Comparison of ENCODE assay signal across 8 cellular contexts in the genomic region with DNA sequence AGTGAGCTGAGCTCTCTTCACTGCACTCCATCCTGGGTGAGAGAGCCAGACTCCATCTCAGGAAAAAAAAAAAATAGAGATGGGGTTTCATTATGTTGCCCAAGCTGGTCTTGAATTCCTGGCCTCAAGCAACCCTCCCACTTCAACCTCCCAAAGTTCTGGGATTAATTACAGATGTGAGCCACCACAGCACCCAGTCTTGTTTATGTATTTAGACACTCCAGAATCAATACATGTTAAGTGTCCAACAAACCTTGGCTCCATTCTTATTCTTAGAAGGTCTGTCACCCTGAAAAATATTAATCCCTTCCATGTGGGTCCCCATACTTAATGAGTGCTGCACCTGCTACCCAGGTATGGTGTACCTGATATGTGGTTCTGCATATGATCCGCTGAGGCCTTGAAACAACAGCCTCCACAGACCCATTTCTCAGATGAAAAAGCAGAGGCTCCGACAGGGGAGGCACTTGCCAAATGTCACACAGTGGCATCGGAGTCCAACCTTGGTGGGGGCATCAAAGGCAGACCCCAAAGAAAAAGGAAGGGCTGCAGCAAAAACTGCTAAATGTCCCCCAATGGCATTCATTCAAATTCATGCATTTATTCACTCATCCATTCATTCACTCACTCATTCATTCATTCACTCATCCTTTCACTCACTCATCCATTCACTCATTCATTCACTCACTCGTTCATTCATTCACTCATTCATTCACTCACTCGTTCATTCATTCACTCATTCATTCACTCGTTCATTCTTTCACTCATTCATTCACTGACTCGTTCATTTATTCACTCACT. TPM values are rescaled to one million over a fixed set of nuclear protein-coding genes. Genes with fewer than 3 reads are reported as not detected.
DNase-seq lines count a peak whose midpoint lies in the region; ATAC-seq and TF ChIP-seq lines count a peak whose summit lies in the region.
"Had no signal": no experiment of that assay in that cellular context is flagged by ENCODE, and none has a peak within 500 bp of the region (broad histone marks: within the 10 kb centered on the region; RNA-seq: fewer than 3 reads in every experiment).

No MANE protein-coding gene starts in this region.

- peaks cover 37% of the 10 kb centered on the region for H3K36me3 Mint-ChIP-seq in Calu3 (ENCODE audit: insufficient read depth, unreplicated experiment)
- H3K36me3 Mint-ChIP-seq in chondrocyte (ENCODE audit: low read depth): peaks cover 6% of the 10 kb centered on the region

- CTCF ChIA-PET in Calu3 (lab: Charles Lee): no interaction called here

- H3K4me3 ChIP-seq in neural cell (ENCODE audit: low read length): peak overlapping the region; percentile 56
- H3K4me3 ChIP-seq: HAP-1 had no signal

- peak overlapping the region; percentile 23 for H3K9ac ChIP-seq in neural cell (ENCODE audit: low read length)

- H4K20me1 ChIP-seq in neural cell (ENCODE audit: insufficient read depth): no peaks in the 10 kb centered on the region

- no peaks in the 10 kb centered on the region for H3K9me2 ChIP-seq in neural cell (ENCODE audit: insufficient read depth, low read length)

- H3K27ac Mint-ChIP-seq in Calu3 (ENCODE audit: unreplicated experiment) (peak overlapping the region; percentile 81), chondrocyte (ENCODE audit: unreplicated experiment) (peak overlapping the region; percentile 88)

- no peaks in the 10 kb centered on the region for H3F3A ChIP-seq in neural cell (ENCODE audit: insufficient read depth, low read length, poor library complexity, severe bottlenecking)

- no peak for TF ChIP-seq RAD21 in neural cell (conservative IDR thresholded peaks at IDR 0.05)

- no peaks in the 10 kb centered on the region for H3K9me3 ChIP-seq in neural cell (ENCODE audit: low read length)
- H3K9me3 ChIP-seq: HAP-1 had no signal

- ATAC-seq in HG03045 (IDR thresholded peaks at IDR 0.05; ENCODE audit: unreplicated experiment): no peak

- no peaks in the 10 kb centered on the region for H3K9me3 Mint-ChIP-seq in Calu3 (ENCODE audit: low read depth, unreplicated experiment)
- peaks cover 2% of the 10 kb centered on the region for H3K9me3 Mint-ChIP-seq in chondrocyte (ENCODE audit: low read depth)

- H2AFZ ChIP-seq in neural cell (ENCODE audit: low read depth, low read length): peak overlapping the region; percentile 30

- no peak for DNase-seq in Calu3
- DNase-seq in HS-5 (ENCODE audit: low read depth): peak; percentile 68
- DNase-seq in chondrocyte (ENCODE audit: low spot score): no peak
- no peak for DNase-seq in HPDE6-E6E7 (ENCODE audit: extremely low spot score)
- no peak for DNase-seq in iPS-NIHi11 (ENCODE audit: low spot score)

- intact Hi-C loops in Calu3 (cut with micrococcal nuclease; ENCODE audit: unreplicated experiment): loop anchor here (5.0 kb wide), 1 partner anchor 157 kb away; no protein-coding TSS in a partner anchor

- H3K4me2 ChIP-seq in neural cell (ENCODE audit: low read length): no peak overlapping the region

- H3K27ac ChIP-seq in neural cell (ENCODE audit: low read length): no peak overlapping the region

- TF ChIP-seq CTCF in Calu3 (IDR thresholded peaks at IDR 0.05; ENCODE audit: unreplicated experiment) (no peak), chondrocyte (IDR thresholded peaks at IDR 0.05) (no peak), neural cell (IDR thresholded peaks at IDR 0.05; ENCODE audit: poor library complexity, severe bottlenecking) (no peak)

- no TSS peak for BruUV-seq in Calu3 (replicated peaks; lab: Mats Ljungman, UMichigan)

- H3K4me1 Mint-ChIP-seq in Calu3 (ENCODE audit: low read depth, unreplicated experiment): peaks cover 34% of the 10 kb centered on the region
- peaks cover 30% of the 10 kb centered on the region for H3K4me1 Mint-ChIP-seq in chondrocyte (ENCODE audit: low read depth)

- H3K27me3 Mint-ChIP-seq in Calu3 (ENCODE audit: unreplicated experiment) (no peaks in the 10 kb centered on the region), chondrocyte (ENCODE audit: low read depth) (no peaks in the 10 kb centered on the region)

- no peaks in the 10 kb centered on the region for H3K27me3 ChIP-seq in neural cell (ENCODE audit: insufficient read depth, low read depth, low read length)

- H3K36me3 ChIP-seq in neural cell (ENCODE audit: insufficient read depth, low read length): no peaks in the 10 kb centered on the region

- H3K4me3 Mint-ChIP-seq in Calu3 (ENCODE audit: low read depth, unreplicated experiment) (peak overlapping the region; percentile 63), chondrocyte (ENCODE audit: unreplicated experiment) (peak overlapping the region; percentile 67)

- H3K79me2 ChIP-seq in neural cell (replicated peaks; ENCODE audit: insufficient read depth, low read length): no peaks in the 10 kb centered on the region

- no peak for TF ChIP-seq EP300 in neural cell (conservative IDR thresholded peaks at IDR 0.05; ENCODE audit: poor library complexity, severe bottlenecking)

TF ChIP-seq in neural cell, 6 proteins besides CTCF, POLR2A, EP300 and RAD21:
- TF ChIP-seq MXI1 (conservative IDR thresholded peaks at IDR 0.05; ENCODE audit: poor library complexity, severe bottlenecking): no peak
- TF ChIP-seq TAF1 (IDR thresholded peaks at IDR 0.05; ENCODE audit: low read depth): no peak
- TF ChIP-seq REST (IDR thresholded peaks at IDR 0.05; ENCODE audit: borderline replicate concordance): no peak
- TF ChIP-seq SMC3 (conservative IDR thresholded peaks at IDR 0.05; ENCODE audit: poor library complexity): no peak
- no peak for TF ChIP-seq POLR2AphosphoS5 (IDR thresholded peaks at IDR 0.05)
- TF ChIP-seq EZH2 (IDR thresholded peaks at IDR 0.05; ENCODE audit: borderline replicate concordance, insufficient read depth, low read length, poor library complexity, severe bottlenecking): no peak

RNA-seq across cellular contexts. Expression of gene TICAM1, which starts 16.7 kb away (rescaled TPM):
- 13.5 and 15.8 TPM in 2 replicates for total RNA-seq in Calu3 (2022)
- total RNA-seq in chondrocyte: 6.8 to 13.2 TPM (median 12.3 TPM) in 3 replicates
- not detected in 2 replicates for polyA plus RNA-seq in neural cell
- not detected in 2 replicates for polyA minus RNA-seq in neural cell

RNA-seq across cellular contexts. Expression of gene FEM1A, which starts 23.3 kb away (rescaled TPM):
- total RNA-seq in Calu3 (2022): 8.8 and 10.2 TPM in 2 replicates
- 11.1 to 12.3 TPM (median 11.4 TPM) in 3 replicates for total RNA-seq in chondrocyte
- 8.7 and 9.4 TPM in 2 replicates for polyA plus RNA-seq in neural cell
- polyA minus RNA-seq in neural cell: 25.7 and 31.4 TPM in 2 replicates

RNA-seq across cellular contexts. Expression of gene PLIN3, which starts 52.6 kb away (rescaled TPM):
- 38.6 and 43.7 TPM in 2 replicates for total RNA-seq in Calu3 (2022)
- total RNA-seq in chondrocyte: 91.8 to 93.2 TPM (median 93.0 TPM) in 3 replicates
- polyA plus RNA-seq in neural cell: 0.71 and 1.7 TPM in 2 replicates
- polyA minus RNA-seq in neural cell: 1.2 and 1.5 TPM in 2 replicates
